In the genomic region with DNA sequence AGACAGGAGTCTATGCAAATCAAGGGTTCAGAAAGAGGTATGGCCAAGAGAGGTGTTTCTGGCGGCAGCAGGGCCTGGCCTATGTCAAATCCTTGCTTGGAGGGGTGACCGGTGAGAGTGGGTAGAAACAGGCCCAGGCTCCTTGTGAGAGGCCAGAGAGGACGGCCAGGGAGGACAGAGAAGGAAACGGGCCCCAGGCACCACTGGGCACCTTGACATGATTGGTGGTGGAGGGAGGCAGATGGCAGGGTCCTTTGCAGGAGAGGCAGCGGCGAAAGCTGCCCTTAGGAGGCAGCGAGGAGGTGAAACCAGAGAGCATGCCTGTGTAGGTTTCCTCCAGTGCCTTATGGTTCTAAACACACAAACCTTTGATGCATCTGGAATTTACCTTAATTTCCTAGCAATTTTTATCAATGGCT, we compare ENCODE assay signal across 10 cellular contexts. TPM values are rescaled to one million over a fixed set of nuclear protein-coding genes. Genes with fewer than 3 reads are reported as not detected.
DNase-seq lines count a peak whose midpoint lies in the region; ATAC-seq and TF ChIP-seq lines count a peak whose summit lies in the region.
"Had no signal": no experiment of that assay in that cellular context is flagged by ENCODE, and none has a peak within 500 bp of the region (broad histone marks: within the 10 kb centered on the region; RNA-seq: fewer than 3 reads in every experiment).

No MANE protein-coding gene starts in this region.

- intact Hi-C loops in body of pancreas (cut with DNase I), result no loop called here

- H3K36me3 Mint-ChIP-seq in mesothelial cell of epicardium, result no peaks in the 10 kb centered on the region

- peak overlapping the region; percentile 74 for H3K27ac Mint-ChIP-seq in mesothelial cell of epicardium

- DNase-seq in AG09319 (ENCODE audit: extremely low read depth, low read depth) (no peak), HFF-Myc (ENCODE audit: extremely low read depth, low read depth) (no peak), body of pancreas (no peak), mesothelial cell of epicardium (ENCODE audit: low spot score in 2 of 2, unreplicated experiment in 2 of 2) (no peak)
- no peak for DNase-seq in activated CD4-positive, alpha-beta T cell treated with anti-CD3 and anti-CD28 coated beads, Interleukin-2, amount 50 U/mL, for 4 hours
- DNase-seq: stimulated activated CD4-positive, alpha-beta T cell treated with anti-CD3 and anti-CD28 coated beads, Interleukin-4, amount 100 ng/mL, for 1 hour had no signal

- H3K4me1 ChIP-seq in body of pancreas, result peaks cover 92% of the 10 kb centered on the region

- no peaks in the 10 kb centered on the region for H3K36me3 ChIP-seq in body of pancreas (replicated peaks in 1 of 2; ENCODE audit: insufficient read depth in 1 of 2, low read depth in 2 of 2)

- ATAC-seq in body of pancreas (no peak), HG02642 (IDR thresholded peaks at IDR 0.05; ENCODE audit: poor library complexity, unreplicated experiment) (no peak), HG03097 (IDR thresholded peaks at IDR 0.05; ENCODE audit: low FRiP score, unreplicated experiment) (no peak)
- ATAC-seq in activated CD4-positive, CD25-positive, alpha-beta regulatory T cell treated with anti-CD3 and anti-CD28 coated beads, Interleukin-2, amount 50 U/mL, for 24 hours, result no peak

- H3K4me3 ChIP-seq in HFF-Myc (replicated peaks; ENCODE audit: low read depth, low read length) (no peak overlapping the region), body of pancreas (no peak overlapping the region)

- TF ChIP-seq CTCF in AG09319 (IDR thresholded peaks at IDR 0.05; ENCODE audit: low read depth, low read length), result peak; percentile 1; the same call in 1 of the 2 replicates
- peak; percentile 21 for TF ChIP-seq CTCF in HFF-Myc (IDR thresholded peaks at IDR 0.05; ENCODE audit: low read depth, low read length, missing control alignments)
- no peak for TF ChIP-seq CTCF in body of pancreas (IDR thresholded peaks at IDR 0.05)
- TF ChIP-seq CTCF in mesothelial cell of epicardium (IDR thresholded peaks at IDR 0.05; ENCODE audit: unreplicated experiment), result no peak

- no peaks in the 10 kb centered on the region for H3K9me3 Mint-ChIP-seq in mesothelial cell of epicardium

- H3K27ac ChIP-seq in body of pancreas, result peak overlapping the region; percentile 55 to 96 (median 90)

- peaks cover 27% of the 10 kb centered on the region for H3K4me1 Mint-ChIP-seq in mesothelial cell of epicardium

- H3K4me3 Mint-ChIP-seq in mesothelial cell of epicardium, result no peak overlapping the region

- WGBS in body of pancreas, 2 donors, result 85 to 87% methylated on average over 7 of the region's 7 CpGs

- H3K9me3 ChIP-seq in body of pancreas, result no peaks in the 10 kb centered on the region

- no peaks in the 10 kb centered on the region for H3K27me3 ChIP-seq in body of pancreas

- no peak for TF ChIP-seq POLR2A in body of pancreas (IDR thresholded peaks at IDR 0.05)

- H3K27me3 Mint-ChIP-seq in mesothelial cell of epicardium (ENCODE audit: low read depth), result peaks cover 23% of the 10 kb centered on the region

RNA-seq across cellular contexts. Expression of a gene that starts 6.2 kb away (rescaled TPM):
- total RNA-seq in body of pancreas, result 10 to 100 TPM; 74.2 to 85.4 TPM
- 2.0 to 2.1 TPM (median 2.0 TPM) in 3 replicates for total RNA-seq in mesothelial cell of epicardium
- total RNA-seq: lung microvascular endothelial cell had no signal

Comparison
In these comparisons a context has a peak if more than half of its experiments do, and no peak if none do; other contexts are left out.
1. CTCF ChIP-seq: peak in AG09319 (single experiment) and HFF-Myc (single experiment); none in body of pancreas (0 of 7) and mesothelial cell of epicardium (single experiment).
2. RNA of a gene that starts 6.2 kb away (total RNA-seq): 74.2 to 85.4 TPM in body of pancreas; 2.0 to 2.1 TPM in mesothelial cell of epicardium; every median in the first group is over 10 times any median in the second.